1 cellular context compared by ENCODE assay signal in the genomic region with DNA sequence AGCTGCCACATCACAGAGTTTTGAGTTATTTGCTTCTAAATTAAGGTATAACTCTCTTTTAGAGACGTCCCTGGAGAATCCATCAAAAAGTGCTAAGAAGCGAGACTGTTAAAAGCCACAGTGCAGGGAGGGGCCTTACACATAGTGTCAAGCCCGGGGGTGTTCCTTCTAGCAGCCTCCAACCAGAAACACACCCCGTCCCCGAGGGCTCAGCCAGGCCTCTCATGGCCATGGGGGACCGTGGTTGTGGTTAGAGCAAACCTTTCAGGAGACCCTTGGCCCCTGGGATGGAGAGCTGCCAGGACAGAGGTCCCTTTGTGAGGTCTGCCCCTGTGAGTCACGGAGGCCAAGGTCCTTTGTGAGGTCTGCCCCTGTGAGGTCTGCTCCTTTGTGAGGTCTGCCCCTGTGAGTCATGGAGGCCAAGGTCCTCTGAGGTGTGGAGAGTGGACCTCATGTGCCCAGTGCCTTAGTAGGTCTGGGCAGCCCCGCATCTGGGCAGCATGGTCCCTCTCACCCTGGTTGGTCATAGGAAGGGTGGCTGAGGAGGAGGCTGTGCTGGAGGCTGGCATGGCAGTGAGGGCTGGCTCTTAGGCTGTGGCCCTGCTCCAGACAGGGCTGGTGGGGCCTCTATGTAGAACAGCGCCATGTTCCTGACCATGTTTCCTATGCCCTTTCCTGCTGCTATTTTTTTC.
A peak's percentile ranks its signal among the peaks of the same experiment; 100 is the strongest.
TF ChIP-seq lines count a peak whose summit lies in the region.

No MANE protein-coding gene starts in this region.

TF ChIP-seq in HepG2, 621 proteins besides CTCF, POLR2A, EP300 and RAD21 (continued from another document and continues in another):
- TF ChIP-seq BRCA1 (CRISPR knock-in tag; IDR thresholded peaks at IDR 0.05) (no peak), FOSL1 (CRISPR knock-in tag; IDR thresholded peaks at IDR 0.05; ENCODE audit: borderline replicate concordance) (peak; percentile 98), WIZ (CRISPR knock-in tag; IDR thresholded peaks at IDR 0.05) (no peak), ZNF768 (CRISPR knock-in tag; IDR thresholded peaks at IDR 0.05) (peak; percentile 47; the same call in 1 of the 2 replicates), RXRA (CRISPR knock-in tag; IDR thresholded peaks at IDR 0.05) (peak; percentile 95), ZNF530 (CRISPR knock-in tag; IDR thresholded peaks at IDR 0.05; ENCODE audit: low read depth) (no peak), HMG20A (CRISPR knock-in tag; IDR thresholded peaks at IDR 0.05; ENCODE audit: borderline replicate concordance) (peak; percentile 93), ZBTB20 (CRISPR knock-in tag; IDR thresholded peaks at IDR 0.05; ENCODE audit: borderline replicate concordance, low read depth) (peak; percentile 94; the same call in 1 of the 2 replicates), ZNF709 (CRISPR knock-in tag; IDR thresholded peaks at IDR 0.05) (peak; percentile 23; the same call in 1 of the 2 replicates), YEATS4 (CRISPR knock-in tag; IDR thresholded peaks at IDR 0.05; ENCODE audit: borderline replicate concordance) (peak; percentile 44), PHF20 (CRISPR knock-in tag; IDR thresholded peaks at IDR 0.05) (no peak), EEA1 (CRISPR knock-in tag; IDR thresholded peaks at IDR 0.05; ENCODE audit: borderline replicate concordance) (no peak), ZNF766 (CRISPR knock-in tag; IDR thresholded peaks at IDR 0.05; ENCODE audit: borderline replicate concordance) (no peak; the same call in 1 of the 2 replicates), KLF16 (CRISPR knock-in tag; IDR thresholded peaks at IDR 0.05) (peak in 1 of 2 experiments; percentile 63; a peak in 1 of 4 replicates), ZNF451 (CRISPR knock-in tag; IDR thresholded peaks at IDR 0.05) (peak; percentile 81; the same call in 1 of the 2 replicates), HES4 (CRISPR knock-in tag; IDR thresholded peaks at IDR 0.05; ENCODE audit: borderline replicate concordance) (peak; percentile 19; the same call in 1 of the 2 replicates), ZSCAN21 (CRISPR knock-in tag; IDR thresholded peaks at IDR 0.05; ENCODE audit: borderline replicate concordance) (peak; percentile 77; the same call in 1 of the 2 replicates), FOXP1 (IDR thresholded peaks at IDR 0.05) (no peak), FOXP1 (CRISPR knock-in tag; IDR thresholded peaks at IDR 0.05) (peak; percentile 24; the same call in 1 of the 2 replicates), ZNF777 (CRISPR knock-in tag; IDR thresholded peaks at IDR 0.05) (no peak; the same call in 1 of the 2 replicates), SMYD3 (CRISPR knock-in tag; IDR thresholded peaks at IDR 0.05) (0 out of 2 replicates have a peak, but pooled peaks have one; percentile 62), ZNF761 (CRISPR knock-in tag; conservative IDR thresholded peaks at IDR 0.05) (peak; percentile 76; the same call in 1 of the 2 replicates), PITX1 (CRISPR knock-in tag; IDR thresholded peaks at IDR 0.05) (peak; percentile 89), ISL2 (CRISPR knock-in tag; IDR thresholded peaks at IDR 0.05) (peak; percentile 66; the same call in 1 of the 2 replicates), ZNF616 (CRISPR knock-in tag; IDR thresholded peaks at IDR 0.05; ENCODE audit: low read depth) (no peak), SIN3A (IDR thresholded peaks at IDR 0.05; ENCODE audit: borderline replicate concordance, low read depth, low read length) (no peak), ZNF235 (CRISPR knock-in tag; IDR thresholded peaks at IDR 0.05; ENCODE audit: borderline replicate concordance) (no peak), ZNF33B (CRISPR knock-in tag; IDR thresholded peaks at IDR 0.05) (no peak; the same call in 1 of the 2 replicates)
- TF ChIP-seq, protein P1, sequence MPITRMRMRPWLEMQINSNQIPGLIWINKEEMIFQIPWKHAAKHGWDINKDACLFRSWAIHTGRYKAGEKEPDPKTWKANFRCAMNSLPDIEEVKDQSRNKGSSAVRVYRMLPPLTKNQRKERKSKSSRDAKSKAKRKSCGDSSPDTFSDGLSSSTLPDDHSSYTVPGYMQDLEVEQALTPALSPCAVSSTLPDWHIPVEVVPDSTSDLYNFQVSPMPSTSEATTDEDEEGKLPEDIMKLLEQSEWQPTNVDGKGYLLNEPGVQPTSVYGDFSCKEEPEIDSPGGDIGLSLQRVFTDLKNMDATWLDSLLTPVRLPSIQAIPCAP (CRISPR knock-in tag; IDR thresholded peaks at IDR 0.05; ENCODE audit: low read depth) = no peak
- TF ChIP-seq, protein P2, sequence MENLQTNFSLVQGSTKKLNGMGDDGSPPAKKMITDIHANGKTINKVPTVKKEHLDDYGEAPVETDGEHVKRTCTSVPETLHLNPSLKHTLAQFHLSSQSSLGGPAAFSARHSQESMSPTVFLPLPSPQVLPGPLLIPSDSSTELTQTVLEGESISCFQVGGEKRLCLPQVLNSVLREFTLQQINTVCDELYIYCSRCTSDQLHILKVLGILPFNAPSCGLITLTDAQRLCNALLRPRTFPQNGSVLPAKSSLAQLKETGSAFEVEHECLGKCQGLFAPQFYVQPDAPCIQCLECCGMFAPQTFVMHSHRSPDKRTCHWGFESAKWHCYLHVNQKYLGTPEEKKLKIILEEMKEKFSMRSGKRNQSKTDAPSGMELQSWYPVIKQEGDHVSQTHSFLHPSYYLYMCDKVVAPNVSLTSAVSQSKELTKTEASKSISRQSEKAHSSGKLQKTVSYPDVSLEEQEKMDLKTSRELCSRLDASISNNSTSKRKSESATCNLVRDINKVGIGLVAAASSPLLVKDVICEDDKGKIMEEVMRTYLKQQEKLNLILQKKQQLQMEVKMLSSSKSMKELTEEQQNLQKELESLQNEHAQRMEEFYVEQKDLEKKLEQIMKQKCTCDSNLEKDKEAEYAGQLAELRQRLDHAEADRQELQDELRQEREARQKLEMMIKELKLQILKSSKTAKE (CRISPR knock-in tag; IDR thresholded peaks at IDR 0.05; ENCODE audit: borderline replicate concordance) = peak; percentile 83
- TF ChIP-seq, protein P3, sequence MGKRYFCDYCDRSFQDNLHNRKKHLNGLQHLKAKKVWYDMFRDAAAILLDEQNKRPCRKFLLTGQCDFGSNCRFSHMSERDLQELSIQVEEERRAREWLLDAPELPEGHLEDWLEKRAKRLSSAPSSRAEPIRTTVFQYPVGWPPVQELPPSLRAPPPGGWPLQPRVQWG (CRISPR knock-in tag; IDR thresholded peaks at IDR 0.05; ENCODE audit: borderline replicate concordance, low read depth) = no peak
- TF ChIP-seq, protein P4, sequence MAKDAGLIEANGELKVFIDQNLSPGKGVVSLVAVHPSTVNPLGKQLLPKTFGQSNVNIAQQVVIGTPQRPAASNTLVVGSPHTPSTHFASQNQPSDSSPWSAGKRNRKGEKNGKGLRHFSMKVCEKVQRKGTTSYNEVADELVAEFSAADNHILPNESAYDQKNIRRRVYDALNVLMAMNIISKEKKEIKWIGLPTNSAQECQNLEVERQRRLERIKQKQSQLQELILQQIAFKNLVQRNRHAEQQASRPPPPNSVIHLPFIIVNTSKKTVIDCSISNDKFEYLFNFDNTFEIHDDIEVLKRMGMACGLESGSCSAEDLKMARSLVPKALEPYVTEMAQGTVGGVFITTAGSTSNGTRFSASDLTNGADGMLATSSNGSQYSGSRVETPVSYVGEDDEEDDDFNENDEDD (CRISPR knock-in tag; IDR thresholded peaks at IDR 0.05; ENCODE audit: borderline replicate concordance) = peak; percentile 79; the same call in 1 of the 2 replicates
- TF ChIP-seq, protein P5, sequence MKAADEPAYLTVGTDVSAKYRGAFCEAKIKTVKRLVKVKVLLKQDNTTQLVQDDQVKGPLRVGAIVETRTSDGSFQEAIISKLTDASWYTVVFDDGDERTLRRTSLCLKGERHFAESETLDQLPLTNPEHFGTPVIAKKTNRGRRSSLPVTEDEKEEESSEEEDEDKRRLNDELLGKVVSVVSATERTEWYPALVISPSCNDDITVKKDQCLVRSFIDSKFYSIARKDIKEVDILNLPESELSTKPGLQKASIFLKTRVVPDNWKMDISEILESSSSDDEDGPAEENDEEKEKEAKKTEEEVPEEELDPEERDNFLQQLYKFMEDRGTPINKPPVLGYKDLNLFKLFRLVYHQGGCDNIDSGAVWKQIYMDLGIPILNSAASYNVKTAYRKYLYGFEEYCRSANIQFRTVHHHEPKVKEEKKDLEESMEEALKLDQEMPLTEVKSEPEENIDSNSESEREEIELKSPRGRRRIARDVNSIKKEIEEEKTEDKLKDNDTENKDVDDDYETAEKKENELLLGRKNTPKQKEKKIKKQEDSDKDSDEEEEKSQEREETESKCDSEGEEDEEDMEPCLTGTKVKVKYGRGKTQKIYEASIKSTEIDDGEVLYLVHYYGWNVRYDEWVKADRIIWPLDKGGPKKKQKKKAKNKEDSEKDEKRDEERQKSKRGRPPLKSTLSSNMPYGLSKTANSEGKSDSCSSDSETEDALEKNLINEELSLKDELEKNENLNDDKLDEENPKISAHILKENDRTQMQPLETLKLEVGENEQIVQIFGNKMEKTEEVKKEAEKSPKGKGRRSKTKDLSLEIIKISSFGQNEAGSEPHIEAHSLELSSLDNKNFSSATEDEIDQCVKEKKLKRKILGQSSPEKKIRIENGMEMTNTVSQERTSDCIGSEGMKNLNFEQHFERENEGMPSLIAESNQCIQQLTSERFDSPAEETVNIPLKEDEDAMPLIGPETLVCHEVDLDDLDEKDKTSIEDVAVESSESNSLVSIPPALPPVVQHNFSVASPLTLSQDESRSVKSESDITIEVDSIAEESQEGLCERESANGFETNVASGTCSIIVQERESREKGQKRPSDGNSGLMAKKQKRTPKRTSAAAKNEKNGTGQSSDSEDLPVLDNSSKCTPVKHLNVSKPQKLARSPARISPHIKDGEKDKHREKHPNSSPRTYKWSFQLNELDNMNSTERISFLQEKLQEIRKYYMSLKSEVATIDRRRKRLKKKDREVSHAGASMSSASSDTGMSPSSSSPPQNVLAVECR (CRISPR knock-in tag; IDR thresholded peaks at IDR 0.05; ENCODE audit: borderline replicate concordance) = peak; percentile 72; the same call in 1 of the 2 replicates
- TF ChIP-seq, protein P6, sequence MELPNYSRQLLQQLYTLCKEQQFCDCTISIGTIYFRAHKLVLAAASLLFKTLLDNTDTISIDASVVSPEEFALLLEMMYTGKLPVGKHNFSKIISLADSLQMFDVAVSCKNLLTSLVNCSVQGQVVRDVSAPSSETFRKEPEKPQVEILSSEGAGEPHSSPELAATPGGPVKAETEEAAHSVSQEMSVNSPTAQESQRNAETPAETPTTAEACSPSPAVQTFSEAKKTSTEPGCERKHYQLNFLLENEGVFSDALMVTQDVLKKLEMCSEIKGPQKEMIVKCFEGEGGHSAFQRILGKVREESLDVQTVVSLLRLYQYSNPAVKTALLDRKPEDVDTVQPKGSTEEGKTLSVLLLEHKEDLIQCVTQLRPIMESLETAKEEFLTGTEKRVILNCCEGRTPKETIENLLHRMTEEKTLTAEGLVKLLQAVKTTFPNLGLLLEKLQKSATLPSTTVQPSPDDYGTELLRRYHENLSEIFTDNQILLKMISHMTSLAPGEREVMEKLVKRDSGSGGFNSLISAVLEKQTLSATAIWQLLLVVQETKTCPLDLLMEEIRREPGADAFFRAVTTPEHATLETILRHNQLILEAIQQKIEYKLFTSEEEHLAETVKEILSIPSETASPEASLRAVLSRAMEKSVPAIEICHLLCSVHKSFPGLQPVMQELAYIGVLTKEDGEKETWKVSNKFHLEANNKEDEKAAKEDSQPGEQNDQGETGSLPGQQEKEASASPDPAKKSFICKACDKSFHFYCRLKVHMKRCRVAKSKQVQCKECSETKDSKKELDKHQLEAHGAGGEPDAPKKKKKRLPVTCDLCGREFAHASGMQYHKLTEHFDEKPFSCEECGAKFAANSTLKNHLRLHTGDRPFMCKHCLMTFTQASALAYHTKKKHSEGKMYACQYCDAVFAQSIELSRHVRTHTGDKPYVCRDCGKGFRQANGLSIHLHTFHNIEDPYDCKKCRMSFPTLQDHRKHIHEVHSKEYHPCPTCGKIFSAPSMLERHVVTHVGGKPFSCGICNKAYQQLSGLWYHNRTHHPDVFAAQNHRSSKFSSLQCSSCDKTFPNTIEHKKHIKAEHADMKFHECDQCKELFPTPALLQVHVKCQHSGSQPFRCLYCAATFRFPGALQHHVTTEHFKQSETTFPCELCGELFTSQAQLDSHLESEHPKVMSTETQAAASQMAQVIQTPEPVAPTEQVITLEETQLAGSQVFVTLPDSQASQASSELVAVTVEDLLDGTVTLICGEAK (IDR thresholded peaks at IDR 0.05) = no peak
- TF ChIP-seq, protein P6 (CRISPR knock-in tag; IDR thresholded peaks at IDR 0.05) = peak; percentile 77; the same call in 1 of the 2 replicates
- TF ChIP-seq, protein P7, sequence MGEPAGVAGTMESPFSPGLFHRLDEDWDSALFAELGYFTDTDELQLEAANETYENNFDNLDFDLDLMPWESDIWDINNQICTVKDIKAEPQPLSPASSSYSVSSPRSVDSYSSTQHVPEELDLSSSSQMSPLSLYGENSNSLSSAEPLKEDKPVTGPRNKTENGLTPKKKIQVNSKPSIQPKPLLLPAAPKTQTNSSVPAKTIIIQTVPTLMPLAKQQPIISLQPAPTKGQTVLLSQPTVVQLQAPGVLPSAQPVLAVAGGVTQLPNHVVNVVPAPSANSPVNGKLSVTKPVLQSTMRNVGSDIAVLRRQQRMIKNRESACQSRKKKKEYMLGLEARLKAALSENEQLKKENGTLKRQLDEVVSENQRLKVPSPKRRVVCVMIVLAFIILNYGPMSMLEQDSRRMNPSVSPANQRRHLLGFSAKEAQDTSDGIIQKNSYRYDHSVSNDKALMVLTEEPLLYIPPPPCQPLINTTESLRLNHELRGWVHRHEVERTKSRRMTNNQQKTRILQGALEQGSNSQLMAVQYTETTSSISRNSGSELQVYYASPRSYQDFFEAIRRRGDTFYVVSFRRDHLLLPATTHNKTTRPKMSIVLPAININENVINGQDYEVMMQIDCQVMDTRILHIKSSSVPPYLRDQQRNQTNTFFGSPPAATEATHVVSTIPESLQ (CRISPR knock-in tag; conservative IDR thresholded peaks at IDR 0.05) = no peak
- TF ChIP-seq, protein P8, sequence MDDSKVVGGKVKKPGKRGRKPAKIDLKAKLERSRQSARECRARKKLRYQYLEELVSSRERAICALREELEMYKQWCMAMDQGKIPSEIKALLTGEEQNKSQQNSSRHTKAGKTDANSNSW (CRISPR knock-in tag; IDR thresholded peaks at IDR 0.05; ENCODE audit: borderline replicate concordance) = no peak
